Comparison of ENCODE assay signal across 2 cellular contexts in genomic region chr5:134141346-134142050, GRCh38.
TF ChIP-seq lines count a peak whose summit lies in the region.

No MANE protein-coding gene starts in this region.

TF ChIP-seq in IMR-90, 13 proteins besides CTCF, POLR2A, EP300 and RAD21:
- 0 out of 2 replicates have a peak, but pooled peaks have one; percentile 20 for TF ChIP-seq SMC3 (IDR thresholded peaks at IDR 0.05; ENCODE audit: low read depth, low read length)
- no peak for TF ChIP-seq FOS (IDR thresholded peaks at IDR 0.05; ENCODE audit: low read depth, low read length)

TF ChIP-seq in K562, 482 proteins besides CTCF, POLR2A, EP300 and RAD21:
- TF ChIP-seq ZNF436 (CRISPR knock-in tag; IDR thresholded peaks at IDR 0.05) (no peak), TCF15 (CRISPR knock-in tag; IDR thresholded peaks at IDR 0.05) (no peak), CCAR2 (IDR thresholded peaks at IDR 0.05; ENCODE audit: low read depth, low read length) (no peak), MLLT1 (IDR thresholded peaks at IDR 0.05) (no peak), MTA3 (IDR thresholded peaks at IDR 0.05; ENCODE audit: borderline replicate concordance) (no peak)
